ENCODE assay signal across 1 cellular context in the genomic region with DNA sequence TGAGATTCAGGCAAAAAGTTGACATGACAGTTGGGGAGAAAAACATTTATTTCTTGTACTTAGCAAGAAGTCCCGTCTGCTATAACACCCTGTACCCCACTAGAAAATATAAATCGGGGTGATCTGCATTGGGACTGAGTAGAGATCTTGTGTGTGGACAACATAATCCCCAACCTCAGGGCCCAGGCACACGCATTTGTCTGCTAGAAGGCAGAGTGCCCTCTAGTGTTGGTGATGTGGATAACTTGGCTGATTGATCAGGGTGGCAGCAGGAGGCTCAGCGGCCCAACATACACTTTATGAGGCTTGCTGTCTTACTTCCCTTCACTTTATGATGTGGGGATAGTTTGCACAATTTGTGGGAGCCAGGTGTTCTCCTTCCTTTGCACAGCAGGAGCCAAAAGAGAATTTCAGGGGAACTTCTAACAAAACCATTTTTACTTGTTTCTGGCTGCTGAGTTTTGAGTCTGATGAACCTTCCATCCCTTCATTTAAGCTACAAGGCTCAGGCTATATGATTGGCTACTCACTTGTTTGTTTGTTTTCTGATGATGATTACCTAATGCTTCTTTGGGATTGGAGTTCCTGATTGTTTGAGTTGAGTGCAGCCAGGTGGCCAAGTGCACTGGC.
TF ChIP-seq lines count a peak whose summit lies in the region.

No MANE protein-coding gene starts in this region.

TF ChIP-seq in HCT116, 20 proteins besides CTCF, POLR2A, EP300 and RAD21 (continued from another document):
- TF ChIP-seq, protein P1, sequence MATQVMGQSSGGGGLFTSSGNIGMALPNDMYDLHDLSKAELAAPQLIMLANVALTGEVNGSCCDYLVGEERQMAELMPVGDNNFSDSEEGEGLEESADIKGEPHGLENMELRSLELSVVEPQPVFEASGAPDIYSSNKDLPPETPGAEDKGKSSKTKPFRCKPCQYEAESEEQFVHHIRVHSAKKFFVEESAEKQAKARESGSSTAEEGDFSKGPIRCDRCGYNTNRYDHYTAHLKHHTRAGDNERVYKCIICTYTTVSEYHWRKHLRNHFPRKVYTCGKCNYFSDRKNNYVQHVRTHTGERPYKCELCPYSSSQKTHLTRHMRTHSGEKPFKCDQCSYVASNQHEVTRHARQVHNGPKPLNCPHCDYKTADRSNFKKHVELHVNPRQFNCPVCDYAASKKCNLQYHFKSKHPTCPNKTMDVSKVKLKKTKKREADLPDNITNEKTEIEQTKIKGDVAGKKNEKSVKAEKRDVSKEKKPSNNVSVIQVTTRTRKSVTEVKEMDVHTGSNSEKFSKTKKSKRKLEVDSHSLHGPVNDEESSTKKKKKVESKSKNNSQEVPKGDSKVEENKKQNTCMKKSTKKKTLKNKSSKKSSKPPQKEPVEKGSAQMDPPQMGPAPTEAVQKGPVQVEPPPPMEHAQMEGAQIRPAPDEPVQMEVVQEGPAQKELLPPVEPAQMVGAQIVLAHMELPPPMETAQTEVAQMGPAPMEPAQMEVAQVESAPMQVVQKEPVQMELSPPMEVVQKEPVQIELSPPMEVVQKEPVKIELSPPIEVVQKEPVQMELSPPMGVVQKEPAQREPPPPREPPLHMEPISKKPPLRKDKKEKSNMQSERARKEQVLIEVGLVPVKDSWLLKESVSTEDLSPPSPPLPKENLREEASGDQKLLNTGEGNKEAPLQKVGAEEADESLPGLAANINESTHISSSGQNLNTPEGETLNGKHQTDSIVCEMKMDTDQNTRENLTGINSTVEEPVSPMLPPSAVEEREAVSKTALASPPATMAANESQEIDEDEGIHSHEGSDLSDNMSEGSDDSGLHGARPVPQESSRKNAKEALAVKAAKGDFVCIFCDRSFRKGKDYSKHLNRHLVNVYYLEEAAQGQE (IDR thresholded peaks at IDR 0.05; ENCODE audit: low read depth) = no peak
- TF ChIP-seq EGR1 (IDR thresholded peaks at IDR 0.05; ENCODE audit: low read depth) (no peak), YY1 (IDR thresholded peaks at IDR 0.05; ENCODE audit: extremely low read depth, insufficient replicate concordance, low read depth, low read length) (no peak), ZNF274 (IDR thresholded peaks at IDR 0.05; ENCODE audit: low read depth, low read length) (no peak), SRF (IDR thresholded peaks at IDR 0.05; ENCODE audit: low read depth) (no peak), JUND (IDR thresholded peaks at IDR 0.05) (no peak), CBX3 (IDR thresholded peaks at IDR 0.05; ENCODE audit: low read depth) (no peak)
